ENCODE assay signal across 19 cellular contexts in the genomic region with DNA sequence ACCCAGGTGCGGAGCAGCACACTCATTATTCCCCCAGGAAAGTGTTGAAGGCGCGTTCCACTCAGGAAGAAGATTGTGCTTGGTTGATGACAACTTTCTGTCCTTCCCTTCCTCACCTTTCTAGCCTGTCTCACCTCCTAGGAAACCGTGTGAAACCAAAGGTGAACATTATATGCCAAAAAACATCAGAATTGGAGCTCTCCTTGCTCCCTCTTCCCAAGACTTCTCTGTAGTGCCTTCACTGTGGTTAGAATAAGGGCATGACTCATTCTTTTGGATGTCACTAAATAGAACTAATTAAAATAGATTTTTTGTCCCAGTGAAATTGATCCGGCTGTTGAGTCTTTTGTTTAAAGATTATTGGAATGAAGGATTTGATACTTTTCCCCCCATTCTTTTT.
DNase-seq lines count a peak whose midpoint lies in the region; FAIRE-seq and TF ChIP-seq lines count a peak whose summit lies in the region.
"Had no signal": no experiment of that assay in that cellular context is flagged by ENCODE, and none has a peak within 500 bp of the region (broad histone marks: within the 10 kb centered on the region; RNA-seq: fewer than 3 reads in every experiment).

No MANE protein-coding gene starts in this region.

- H3K4me3 ChIP-seq in bronchial epithelial cell (ENCODE audit: low read depth, low read length) = no peak overlapping the region
- H3K4me3 ChIP-seq in prostate gland = no peak overlapping the region

- no peaks in the 10 kb centered on the region for H3K27me3 Mint-ChIP-seq in nephron (ENCODE audit: low read depth)

- DNase-seq in EH (ENCODE audit: low read depth) (peak; percentile 40), LHCN-M2 (ENCODE audit: low read depth) (peak; percentile 18), bronchial epithelial cell (ENCODE audit: low read depth) (peak; percentile 6), prostate gland (ENCODE audit: low spot score) (no peak), NCI-H2081 (lab: John Stamatoyannopoulos, UW) (no peak), NK-92 (lab: John Stamatoyannopoulos, UW; ENCODE audit: unreplicated experiment) (no peak), posterior vena cava (ENCODE audit: low spot score) (no peak)
- DNase-seq: AML-193, Caco-2, DMS153, EL, H7, NCI-H2029 treated with DMSO at 0.1 percent for 48 hours, NCI-H510A treated with DMSO at 0.1 percent for 48 hours, SIG-M5 had no signal

- H3K36me3 ChIP-seq in bronchial epithelial cell (ENCODE audit: control insufficient read depth, insufficient read depth, low read length) = peaks cover 7% of the 10 kb centered on the region
- H3K36me3 ChIP-seq in prostate gland = no peaks in the 10 kb centered on the region

- TF ChIP-seq POLR2A in prostate gland (IDR thresholded peaks at IDR 0.05) = no peak

- peak overlapping the region in 2 of 3 experiments; percentile 7 to 9 for H3K27ac Mint-ChIP-seq in nephron

- peaks cover 28% of the 10 kb centered on the region for H3K4me1 Mint-ChIP-seq in nephron

- WGBS in prostate gland = 86% methylated on average over 5 of the region's 5 CpGs

- peaks cover 31% of the 10 kb centered on the region for H3K36me3 Mint-ChIP-seq in nephron (ENCODE audit: low read depth)

- no peak for FAIRE-seq in bronchial epithelial cell (lab: Jason Lieb, UNC)
- FAIRE-seq: HTR-8/SVneo, RCC 7860 had no signal

- H3K4me1 ChIP-seq in prostate gland (replicated peaks) = no peaks in the 10 kb centered on the region
- H3K4me1 ChIP-seq: Caco-2 had no signal

- H3K27ac ChIP-seq in prostate gland = no peak overlapping the region
- H3K27ac ChIP-seq: HL-60 had no signal

- no peaks in the 10 kb centered on the region for H3K9me3 Mint-ChIP-seq in nephron

- H3K27me3 ChIP-seq in bronchial epithelial cell (ENCODE audit: control insufficient read depth, insufficient read depth, low read length) (no peaks in the 10 kb centered on the region), prostate gland (replicated peaks; ENCODE audit: insufficient read depth) (no peaks in the 10 kb centered on the region)

- intact Hi-C loops in prostate gland (cut with DNase I) (no loop called here), posterior vena cava (cut with DNase I) (no loop called here)

- TF ChIP-seq CTCF in bronchial epithelial cell (IDR thresholded peaks at IDR 0.05; ENCODE audit: insufficient read depth, low read length, severe bottlenecking) = no peak
- no peak for TF ChIP-seq CTCF in nephron (IDR thresholded peaks at IDR 0.05; ENCODE audit: unreplicated experiment in 3 of 3)
- no peak for TF ChIP-seq CTCF in prostate gland (IDR thresholded peaks at IDR 0.05)

- H3K4me3 Mint-ChIP-seq in nephron = no peak overlapping the region

- H3K9me3 ChIP-seq in prostate gland = no peaks in the 10 kb centered on the region
- H3K9me3 ChIP-seq: Caco-2 had no signal

Comparison
In these comparisons a context has a peak if more than half of its experiments do, and no peak if none do; other contexts are left out.
1. DNase-seq: peak in EH (single experiment), LHCN-M2 (single experiment) and bronchial epithelial cell (single experiment); none in prostate gland (single experiment), NCI-H2081 (0 of 2), NK-92 (single experiment) and posterior vena cava (single experiment).